Comparison of ENCODE assay signal across 21 cellular contexts in genomic region chr9:37284631-37285030, GRCh38.
DNase-seq lines count a peak whose midpoint lies in the region; ATAC-seq, FAIRE-seq and TF ChIP-seq lines count a peak whose summit lies in the region.
"Had no signal": no experiment of that assay in that cellular context is flagged by ENCODE, and none has a peak within 500 bp of the region (broad histone marks: within the 10 kb centered on the region; RNA-seq: fewer than 3 reads in every experiment).

No MANE protein-coding gene starts in this region.

- FAIRE-seq in small intestine (lab: Jason Lieb, UNC): no peak
- FAIRE-seq: bronchial epithelial cell had no signal

- no peak overlapping the region for H3K4me3 Mint-ChIP-seq in activated naive CD8-positive, alpha-beta T cell
- no peak overlapping the region for H3K4me3 Mint-ChIP-seq in activated naive CD8-positive, alpha-beta T cell treated with anti-CD3 and anti-CD28 coated beads, Interleukin-2, amount 50 U/mL, for 24 hours
- H3K4me3 Mint-ChIP-seq: endodermal cell had no signal

- H3K4me3 ChIP-seq in OCI-LY7 (ENCODE audit: low read depth, low read length, poor library complexity, severe bottlenecking) (peak overlapping the region; percentile 68), SJCRH30 (no peak overlapping the region), small intestine (ENCODE audit: low read depth in 1 of 2, low read length in 2 of 2) (no peak overlapping the region)
- H3K4me3 ChIP-seq: pancreas, skin epidermis, vagina had no signal

- no peak overlapping the region; the same call in 1 of the 2 replicates for H2AFZ ChIP-seq in OCI-LY7 (ENCODE audit: low read length)

- TF ChIP-seq CTCF in OCI-LY7 (conservative IDR thresholded peaks at IDR 0.05; ENCODE audit: low read length): no peak

- peak overlapping the region; percentile 94 for H3K27ac ChIP-seq in OCI-LY7 (ENCODE audit: low read depth, low read length, poor library complexity, severe bottlenecking)
- H3K27ac ChIP-seq in SJCRH30: no peak overlapping the region
- H3K27ac ChIP-seq in small intestine (ENCODE audit: low read depth in 1 of 2, low read length in 1 of 2): no peak overlapping the region
- H3K27ac ChIP-seq in substantia nigra (ENCODE audit: low read depth, low read length, poor library complexity, severe bottlenecking): no peak overlapping the region
- H3K27ac ChIP-seq: pancreas, skin epidermis, vagina had no signal

- no TSS peak for BruUV-seq in OCI-LY7 (replicated peaks; lab: Mats Ljungman, UMichigan)

- no peak for ATAC-seq in activated naive CD8-positive, alpha-beta T cell treated with anti-CD3 and anti-CD28 coated beads, Interleukin-2, amount 50 U/mL, for 24 hours

- 78 to 90% (median 85%) methylated on average over 1 of the region's 1 CpG for WGBS in small intestine, 3 donors

- intact Hi-C loops in OCI-LY7 (cut with micrococcal nuclease; ENCODE audit: unreplicated experiment): no loop called here

- H3K36me3 Mint-ChIP-seq in activated naive CD8-positive, alpha-beta T cell: peaks cover 14% of the 10 kb centered on the region
- H3K36me3 Mint-ChIP-seq in activated naive CD8-positive, alpha-beta T cell treated with anti-CD3 and anti-CD28 coated beads, Interleukin-2, amount 50 U/mL, for 24 hours (ENCODE audit: low read depth): peaks cover 17% of the 10 kb centered on the region

- peak overlapping the region; percentile 72 for H3K4me2 ChIP-seq in OCI-LY7 (ENCODE audit: low read length)

- no peaks in the 10 kb centered on the region for H4K20me1 ChIP-seq in OCI-LY7 (ENCODE audit: insufficient read depth, low read length)

- H3K4me1 ChIP-seq in OCI-LY7 (ENCODE audit: insufficient read depth, low read length, poor library complexity, severe bottlenecking) (peaks cover 85% of the 10 kb centered on the region), SJCRH30 (peaks cover 10% of the 10 kb centered on the region; the same call in 1 of the 2 replicates), small intestine (ENCODE audit: control insufficient read depth in 2 of 2, insufficient read depth in 1 of 2, low read depth in 1 of 2, low read length in 1 of 2) (no peaks in the 10 kb centered on the region)
- H3K4me1 ChIP-seq: vagina had no signal

- H3K9me3 ChIP-seq in OCI-LY7 (ENCODE audit: low read length) (peaks cover 15% of the 10 kb centered on the region; the same call in 1 of the 2 replicates), SJCRH30 (replicated peaks) (no peaks in the 10 kb centered on the region), small intestine (ENCODE audit: control insufficient read depth, low read depth) (no peaks in the 10 kb centered on the region)
- H3K9me3 ChIP-seq: pancreas, vagina had no signal

- peaks cover 41% of the 10 kb centered on the region for H3K4me1 Mint-ChIP-seq in activated naive CD8-positive, alpha-beta T cell (ENCODE audit: low read depth)
- H3K4me1 Mint-ChIP-seq in activated naive CD8-positive, alpha-beta T cell treated with anti-CD3 and anti-CD28 coated beads, Interleukin-2, amount 50 U/mL, for 24 hours: peaks cover 48% of the 10 kb centered on the region
- H3K4me1 Mint-ChIP-seq: endodermal cell had no signal

- H3K36me3 ChIP-seq in OCI-LY7 (ENCODE audit: insufficient read depth, low read length) (peaks cover 23% of the 10 kb centered on the region), SJCRH30 (no peaks in the 10 kb centered on the region), small intestine (ENCODE audit: control insufficient read depth in 2 of 2, insufficient read depth in 2 of 2, low read length in 2 of 2) (no peaks in the 10 kb centered on the region)
- H3K36me3 ChIP-seq: pancreas, vagina had no signal

- H3K27me3 Mint-ChIP-seq in activated naive CD8-positive, alpha-beta T cell: no peaks in the 10 kb centered on the region
- no peaks in the 10 kb centered on the region for H3K27me3 Mint-ChIP-seq in activated naive CD8-positive, alpha-beta T cell treated with anti-CD3 and anti-CD28 coated beads, Interleukin-2, amount 50 U/mL, for 24 hours
- H3K27me3 Mint-ChIP-seq: stimulated activated naive CD8-positive, alpha-beta T cell treated with anti-CD3 and anti-CD28 coated beads, Interleukin-15, Interleukin-2, amounts not matched to agents 100 ng/mL and 50 ng/mL, for 24 hours had no signal

- H3K9me2 ChIP-seq in OCI-LY7 (ENCODE audit: insufficient read depth, low read length): no peaks in the 10 kb centered on the region

- no peak for DNase-seq in activated naive CD8-positive, alpha-beta T cell treated with anti-CD3 and anti-CD28 coated beads, Interleukin-2, amount 50 U/mL, for 24 hours
- DNase-seq in OCI-LY7 (ENCODE audit: low spot score): peak; percentile 43
- DNase-seq in fibroblast of gingiva (ENCODE audit: low read depth): peak; percentile 61
- DNase-seq in medulla oblongata (ENCODE audit: extremely low spot score): no peak
- DNase-seq in SJCRH30: no peak
- no peak for DNase-seq in small intestine
- no peak for DNase-seq in substantia nigra (lab: John Stamatoyannopoulos, UW)
- DNase-seq: activated gamma-delta T cell, AML-193, DMS79, endodermal cell, HFFc6, islet precursor cell, midbrain, NCI-H2081 treated with DMSO at 0.1 percent for 48 hours, pancreas had no signal

- H3K27me3 ChIP-seq in SJCRH30: no peaks in the 10 kb centered on the region
- no peaks in the 10 kb centered on the region for H3K27me3 ChIP-seq in small intestine (ENCODE audit: control insufficient read depth in 2 of 2, insufficient read depth in 2 of 2, low read length in 2 of 2)
- H3K27me3 ChIP-seq: pancreas, vagina had no signal

- POLR2A ChIA-PET in OCI-LY7 (lab: Charles Lee): interaction anchor here (0.5 to 1.8 kb wide), 21 partner anchors 8 to 204 kb away, joined by 3 to 8 read pairs (median 4); no protein-coding TSS in a partner anchor

- CTCF ChIA-PET in OCI-LY7 (lab: Charles Lee; ENCODE audit: unreplicated experiment): interaction anchor here (1.1 kb wide), 1 partner anchor 418 kb away, joined by 4 read pairs; no protein-coding TSS in a partner anchor

- H3K79me2 ChIP-seq in OCI-LY7 (ENCODE audit: insufficient read depth, low read depth, low read length): peaks cover 80% of the 10 kb centered on the region

- peak overlapping the region; percentile 12 for H3K27ac Mint-ChIP-seq in activated naive CD8-positive, alpha-beta T cell
- H3K27ac Mint-ChIP-seq in activated naive CD8-positive, alpha-beta T cell treated with anti-CD3 and anti-CD28 coated beads, Interleukin-2, amount 50 U/mL, for 24 hours: no peak overlapping the region
- H3K27ac Mint-ChIP-seq: endodermal cell had no signal

- H3K9me3 Mint-ChIP-seq in activated naive CD8-positive, alpha-beta T cell (ENCODE audit: low read depth): peaks cover 4% of the 10 kb centered on the region
- peaks cover 8% of the 10 kb centered on the region for H3K9me3 Mint-ChIP-seq in activated naive CD8-positive, alpha-beta T cell treated with anti-CD3 and anti-CD28 coated beads, Interleukin-2, amount 50 U/mL, for 24 hours
- H3K9me3 Mint-ChIP-seq: endodermal cell, HFFc6 had no signal

Comparison
In these comparisons a context has a peak if more than half of its experiments do, and no peak if none do; other contexts are left out.
1. DNase-seq: peak in OCI-LY7 (single experiment) and fibroblast of gingiva (single experiment); none in activated naive CD8-positive, alpha-beta T cell treated with anti-CD3 and anti-CD28 coated beads, Interleukin-2, amount 50 U/mL, for 24 hours (single experiment), medulla oblongata (single experiment), SJCRH30 (0 of 2), small intestine (single experiment) and substantia nigra (0 of 49).